ENCODE assay signal across 1 cellular context in genomic region chr16:71367243-71367976, GRCh38.
TF ChIP-seq lines count a peak whose summit lies in the region.

No MANE protein-coding gene starts in this region.

TF ChIP-seq in H1, 55 proteins besides CTCF, POLR2A, EP300 and RAD21:
- TF ChIP-seq CREB1 (IDR thresholded peaks at IDR 0.05) (peak; percentile 34; the same call in 1 of the 2 replicates), RXRA (IDR thresholded peaks at IDR 0.05; ENCODE audit: insufficient read depth, low read depth, low read length) (no peak), SP1 (IDR thresholded peaks at IDR 0.05; ENCODE audit: low read depth, low read length) (no peak), BACH1 (IDR thresholded peaks at IDR 0.05; ENCODE audit: low read length) (no peak), MAX (IDR thresholded peaks at IDR 0.05) (0 out of 2 replicates have a peak, but pooled peaks have one; percentile 19), HDAC6 (IDR thresholded peaks at IDR 0.05; ENCODE audit: low read depth, low read length) (no peak), NANOG (IDR thresholded peaks at IDR 0.05; ENCODE audit: insufficient read depth, low read depth, low read length, poor library complexity, severe bottlenecking) (no peak), NRF1 (IDR thresholded peaks at IDR 0.05; ENCODE audit: low read depth, low read length) (no peak), JUN (IDR thresholded peaks at IDR 0.05; ENCODE audit: low read depth, low read length) (no peak), ATF3 (IDR thresholded peaks at IDR 0.05; ENCODE audit: insufficient read depth, low read depth, low read length) (no peak), YY1 (IDR thresholded peaks at IDR 0.05; ENCODE audit: low read depth, low read length) (peak; percentile 71), FOSL1 (IDR thresholded peaks at IDR 0.05; ENCODE audit: insufficient read depth, low read depth, low read length) (no peak)
- TF ChIP-seq, protein P1, sequence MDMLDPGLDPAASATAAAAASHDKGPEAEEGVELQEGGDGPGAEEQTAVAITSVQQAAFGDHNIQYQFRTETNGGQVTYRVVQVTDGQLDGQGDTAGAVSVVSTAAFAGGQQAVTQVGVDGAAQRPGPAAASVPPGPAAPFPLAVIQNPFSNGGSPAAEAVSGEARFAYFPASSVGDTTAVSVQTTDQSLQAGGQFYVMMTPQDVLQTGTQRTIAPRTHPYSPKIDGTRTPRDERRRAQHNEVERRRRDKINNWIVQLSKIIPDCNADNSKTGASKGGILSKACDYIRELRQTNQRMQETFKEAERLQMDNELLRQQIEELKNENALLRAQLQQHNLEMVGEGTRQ (IDR thresholded peaks at IDR 0.05; ENCODE audit: low read length), result no peak
